ENCODE assay signal across 37 cellular contexts in the genomic region with DNA sequence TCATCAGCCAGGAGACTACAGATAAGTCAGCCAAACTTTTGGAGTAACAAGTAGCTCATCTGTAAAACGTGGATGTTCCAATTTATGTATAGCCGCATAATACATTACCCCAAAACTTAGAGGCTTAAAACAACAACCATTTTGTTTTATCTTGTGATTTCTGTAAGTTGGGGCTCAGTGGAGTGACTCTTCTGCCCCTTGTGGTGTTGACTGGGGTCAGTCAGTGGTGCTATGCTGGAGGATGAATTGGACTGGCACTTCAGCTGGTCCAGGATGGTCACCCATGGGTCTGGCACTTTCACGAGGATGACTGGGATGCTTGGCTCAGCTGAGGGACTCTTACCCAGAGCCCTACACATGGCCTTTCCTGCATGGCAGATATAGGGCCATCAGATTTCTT.
A peak's percentile ranks its signal among the peaks of the same experiment; 100 is the strongest.
DNase-seq lines count a peak whose midpoint lies in the region; ATAC-seq, FAIRE-seq and TF ChIP-seq lines count a peak whose summit lies in the region.
"Had no signal": no experiment of that assay in that cellular context is flagged by ENCODE, and none has a peak within 500 bp of the region (broad histone marks: within the 10 kb centered on the region; RNA-seq: fewer than 3 reads in every experiment).

No MANE protein-coding gene starts in this region.

- H3K27me3 ChIP-seq in HepG2 (ENCODE audit: control insufficient read depth in 1 of 2, insufficient read depth in 2 of 2, low read length in 2 of 2) (no peaks in the 10 kb centered on the region), right lobe of liver (no peaks in the 10 kb centered on the region), GM23338 (ENCODE audit: insufficient read depth) (no peaks in the 10 kb centered on the region), Loucy (ENCODE audit: insufficient read depth, low read length, poor library complexity, severe bottlenecking) (no peaks in the 10 kb centered on the region), endodermal cell (ENCODE audit: control insufficient read depth, insufficient read depth, low read length, poor library complexity, severe bottlenecking) (peaks cover 10% of the 10 kb centered on the region), left lung (no peaks in the 10 kb centered on the region)
- H3K27me3 ChIP-seq: BE2C; BLaER1; BLaER1 treated with 17β-estradiol and CSF1 and Interleukin-3, amounts not matched to agents 10 nM and 100 nM had no signal

- no peaks in the 10 kb centered on the region for H3K4me1 ChIP-seq in HepG2 (ENCODE audit: insufficient read depth, low read length)
- H3K4me1 ChIP-seq in right lobe of liver = no peaks in the 10 kb centered on the region
- peaks cover 22% of the 10 kb centered on the region for H3K4me1 ChIP-seq in GM23338 (ENCODE audit: insufficient read depth)
- no peaks in the 10 kb centered on the region for H3K4me1 ChIP-seq in Loucy (ENCODE audit: insufficient read depth, low read length, poor library complexity, severe bottlenecking)
- H3K4me1 ChIP-seq in endodermal cell (ENCODE audit: control insufficient read depth, insufficient read depth, low read length) = no peaks in the 10 kb centered on the region
- H3K4me1 ChIP-seq in left lung = no peaks in the 10 kb centered on the region
- H3K4me1 ChIP-seq: A549; BE2C; BLaER1; BLaER1 treated with 17β-estradiol and CSF1 and Interleukin-3, amounts not matched to agents 10 nM and 100 nM; Caco-2 had no signal

- peaks cover 6% of the 10 kb centered on the region for H3K9me2 ChIP-seq in GM23338 (ENCODE audit: insufficient read depth)
- H3K9me2 ChIP-seq in Loucy (replicated peaks; ENCODE audit: low read depth, low read length) = no peaks in the 10 kb centered on the region

- H3K4me3 ChIP-seq in HepG2 (replicated peaks in 1 of 3; ENCODE audit: insufficient read depth in 1 of 3, low read depth in 2 of 3, low read length in 3 of 3) (no peak overlapping the region), right lobe of liver (no peak overlapping the region), GM23338 (no peak overlapping the region), Loucy (ENCODE audit: low read length, poor library complexity, severe bottlenecking) (no peak overlapping the region), endodermal cell (ENCODE audit: low read length) (no peak overlapping the region), left lung (no peak overlapping the region)
- H3K4me3 ChIP-seq: A549; BLaER1; BLaER1 treated with 17β-estradiol and CSF1 and Interleukin-3, amounts not matched to agents 10 nM and 100 nM had no signal

- no peak for FAIRE-seq in HepG2 (lab: Jason Lieb, UNC)
- FAIRE-seq: A204.1, A549, D721Med had no signal

- no peaks in the 10 kb centered on the region for H3K79me2 ChIP-seq in HepG2 (ENCODE audit: insufficient read depth, low read length)
- no peaks in the 10 kb centered on the region for H3K79me2 ChIP-seq in GM23338 (replicated peaks; ENCODE audit: insufficient read depth)
- no peaks in the 10 kb centered on the region for H3K79me2 ChIP-seq in Loucy (ENCODE audit: insufficient read depth, low read length)

- H2AFZ ChIP-seq in HepG2 (ENCODE audit: low read length) (no peak overlapping the region), GM23338 (no peak overlapping the region), Loucy (ENCODE audit: low read length) (no peak overlapping the region)

- POLR2A ChIA-PET in HepG2 (lab: Yijun Ruan, JAX) = no interaction called here

- no peak for TF ChIP-seq POLR2A in HepG2 (IDR thresholded peaks at IDR 0.05; ENCODE audit: insufficient read depth in 1 of 2, low read depth in 2 of 2, low read length in 2 of 2)
- no peak for TF ChIP-seq POLR2A in right lobe of liver (IDR thresholded peaks at IDR 0.05)

- peaks cover 8% of the 10 kb centered on the region; the same call in 2 of the 3 replicates for H3K36me3 Mint-ChIP-seq in GM23338 (ENCODE audit: low read depth)
- peaks cover 2% of the 10 kb centered on the region for H3K36me3 Mint-ChIP-seq in endodermal cell (ENCODE audit: low read depth)
- H3K36me3 Mint-ChIP-seq: CD14-positive monocyte had no signal

- peaks cover 2% of the 10 kb centered on the region for H3K27me3 Mint-ChIP-seq in GM23338 (ENCODE audit: insufficient read depth, low read depth, poor library complexity)
- H3K27me3 Mint-ChIP-seq in endodermal cell (ENCODE audit: insufficient read depth) = peaks cover 18% of the 10 kb centered on the region
- H3K27me3 Mint-ChIP-seq: B cell; CD4-positive, alpha-beta memory T cell; CD4-positive, alpha-beta T cell; CD4-positive, CD25-positive, alpha-beta regulatory T cell; CD8-positive, alpha-beta memory T cell had no signal

- H3F3A ChIP-seq in GM23338 (replicated peaks; ENCODE audit: low read depth) = no peaks in the 10 kb centered on the region
- no peaks in the 10 kb centered on the region for H3F3A ChIP-seq in Loucy (ENCODE audit: low read depth)

- H3K9ac ChIP-seq in HepG2 (ENCODE audit: insufficient read depth, low read depth, low read length) = no peak overlapping the region
- H3K9ac ChIP-seq in Loucy (ENCODE audit: low read depth, low read length, poor library complexity, severe bottlenecking) = no peak overlapping the region
- H3K9ac ChIP-seq in endodermal cell (ENCODE audit: extremely low read depth, low read length, poor library complexity, severe bottlenecking) = no peak overlapping the region
- H3K9ac ChIP-seq: BLaER1; BLaER1 treated with 17β-estradiol and CSF1 and Interleukin-3, amounts not matched to agents 10 nM and 100 nM had no signal

- CTCF ChIA-PET in HepG2 (lab: Yijun Ruan, JAX; ENCODE audit: low intra/inter-chr PET ratio, low total read pairs) = no interaction called here

- no TSS peak for BruUV-seq in HepG2 (replicated peaks; lab: Mats Ljungman, UMichigan)

- no peak overlapping the region for H3K4me3 Mint-ChIP-seq in GM23338
- no peak overlapping the region for H3K4me3 Mint-ChIP-seq in endodermal cell
- H3K4me3 Mint-ChIP-seq: B cell; CD14-positive monocyte; CD4-positive, alpha-beta memory T cell; CD4-positive, alpha-beta T cell; CD4-positive, CD25-positive, alpha-beta regulatory T cell; CD8-positive, alpha-beta memory T cell; CD8-positive, alpha-beta T cell had no signal

- H4K20me1 ChIP-seq in HepG2 (ENCODE audit: insufficient read depth, low read length) (no peaks in the 10 kb centered on the region), GM23338 (replicated peaks; ENCODE audit: insufficient read depth) (no peaks in the 10 kb centered on the region), Loucy (ENCODE audit: insufficient read depth, low read length, poor library complexity, severe bottlenecking) (no peaks in the 10 kb centered on the region)
- H4K20me1 ChIP-seq: BLaER1; BLaER1 treated with 17β-estradiol and CSF1 and Interleukin-3, amounts not matched to agents 10 nM and 100 nM had no signal

- H3K9me3 ChIP-seq in HepG2 (ENCODE audit: low read length) (no peaks in the 10 kb centered on the region), right lobe of liver (no peaks in the 10 kb centered on the region), Loucy (ENCODE audit: insufficient read depth, low read depth, low read length) (no peaks in the 10 kb centered on the region), endodermal cell (ENCODE audit: control insufficient read depth, low read length) (no peaks in the 10 kb centered on the region), left lung (no peaks in the 10 kb centered on the region)
- H3K9me3 ChIP-seq: A549; BE2C; BLaER1; BLaER1 treated with 17β-estradiol and CSF1 and Interleukin-3, amounts not matched to agents 10 nM and 100 nM; Caco-2 had no signal

- no peak overlapping the region for H3K27ac ChIP-seq in HepG2 (ENCODE audit: extremely low read length, insufficient read depth, low read length)
- no peak overlapping the region for H3K27ac ChIP-seq in right lobe of liver
- no peak overlapping the region for H3K27ac ChIP-seq in GM23338 (ENCODE audit: low read depth)
- no peak overlapping the region for H3K27ac ChIP-seq in endodermal cell (ENCODE audit: low read depth, low read length)
- no peak overlapping the region for H3K27ac ChIP-seq in left lung
- H3K27ac ChIP-seq: 22Rv1; A549; BLaER1; BLaER1 treated with 17β-estradiol and CSF1 and Interleukin-3, amounts not matched to agents 10 nM and 100 nM; C4-2B had no signal

- H3K4me1 Mint-ChIP-seq in GM23338 (peaks cover 19% of the 10 kb centered on the region), endodermal cell (no peaks in the 10 kb centered on the region)
- H3K4me1 Mint-ChIP-seq: B cell; CD14-positive monocyte; CD4-positive, alpha-beta memory T cell; CD4-positive, CD25-positive, alpha-beta regulatory T cell; CD8-positive, alpha-beta memory T cell had no signal

- no peak for ATAC-seq in HepG2
- ATAC-seq in right lobe of liver = no peak
- no peak for ATAC-seq in GM23338
- no peak for ATAC-seq in left lung
- ATAC-seq: A549; CD8-positive, alpha-beta T cell had no signal

- no peak for TF ChIP-seq EP300 in HepG2 (IDR thresholded peaks at IDR 0.05; ENCODE audit: low read depth in 2 of 2, low read length in 2 of 2)
- TF ChIP-seq EP300 in HepG2 (CRISPR knock-in tag; IDR thresholded peaks at IDR 0.05; ENCODE audit: borderline replicate concordance) = no peak

- 90% methylated on average over 3 of the region's 3 CpGs for WGBS in HepG2 (ENCODE audit: low lambda C conversion rate)
- WGBS in right lobe of liver (ENCODE audit: insufficient coverage, low coverage, low lambda C conversion rate, missing lambda C conversion rate) = 100% methylated on average over 1 of the region's 3 CpGs
- WGBS in endodermal cell (ENCODE audit: insufficient coverage in 1 of 2, insufficient read length in 1 of 2), 2 experiments = 90 to 100% methylated on average over 2 to 3 of the region's 3 CpGs

- in situ Hi-C loops in HepG2 (cut with HindIII; ENCODE audit: extremely low pct_ligation_motif_present, low pct_unique_long_range_greater_than_20kb) = no loop called here

- DNase-seq in HepG2 (ENCODE audit: low spot score) (no peak), right lobe of liver (no peak), GM23338 (ENCODE audit: low spot score) (no peak), endodermal cell (no peak), left lung (no peak), NK-92 (lab: John Stamatoyannopoulos, UW; ENCODE audit: unreplicated experiment) (no peak), KG1 (lab: John Stamatoyannopoulos, UW) (no peak)
- DNase-seq: 8988T; ACHN; AML-193; BE2C; C1 segment of cervical spinal cord; Caco-2; Calu3; CD4-positive, alpha-beta memory T cell; CD4-positive, alpha-beta T cell; CD4-positive, CD25-positive, alpha-beta regulatory T cell; CD8-positive, alpha-beta memory T cell; CD8-positive, alpha-beta T cell; COR-L47; DMS 273 treated with DMSO at 0.1 percent for 48 hours; DMS153; DMS53; DMS79; DMS79 treated with DMSO at 0.1 percent for 48 hours; DND-41; EL had no signal

- TF ChIP-seq RAD21 in HepG2 (CRISPR knock-in tag; IDR thresholded peaks at IDR 0.05) = no peak

- H3K4me2 ChIP-seq in HepG2 (ENCODE audit: low read depth, low read length) (no peak overlapping the region), GM23338 (no peak overlapping the region), Loucy (ENCODE audit: low read depth, low read length, poor library complexity, severe bottlenecking) (no peak overlapping the region)
- H3K4me2 ChIP-seq: A549; BLaER1; BLaER1 treated with 17β-estradiol and CSF1 and Interleukin-3, amounts not matched to agents 10 nM and 100 nM had no signal

- no peaks in the 10 kb centered on the region for H3K36me3 ChIP-seq in HepG2 (replicated peaks in 1 of 2; ENCODE audit: control insufficient read depth in 1 of 2, insufficient read depth in 2 of 2, low read length in 2 of 2)
- H3K36me3 ChIP-seq in right lobe of liver = no peaks in the 10 kb centered on the region
- H3K36me3 ChIP-seq in GM23338 (ENCODE audit: insufficient read depth) = no peaks in the 10 kb centered on the region
- no peaks in the 10 kb centered on the region for H3K36me3 ChIP-seq in Loucy (ENCODE audit: insufficient read depth, low read length)
- no peaks in the 10 kb centered on the region for H3K36me3 ChIP-seq in endodermal cell (ENCODE audit: control insufficient read depth, insufficient read depth, low read length)
- H3K36me3 ChIP-seq in left lung = no peaks in the 10 kb centered on the region
- H3K36me3 ChIP-seq: BE2C; BLaER1; BLaER1 treated with 17β-estradiol and CSF1 and Interleukin-3, amounts not matched to agents 10 nM and 100 nM had no signal

- H3K9me3 Mint-ChIP-seq in GM23338 = no peaks in the 10 kb centered on the region
- H3K9me3 Mint-ChIP-seq in endodermal cell = no peaks in the 10 kb centered on the region
- H3K9me3 Mint-ChIP-seq: CD4-positive, alpha-beta T cell; CD8-positive, alpha-beta memory T cell; CD8-positive, alpha-beta T cell had no signal

- intact Hi-C loops in HepG2 (cut with micrococcal nuclease; ENCODE audit: unreplicated experiment) = no loop called here
- intact Hi-C loops in right lobe of liver (cut with DNase I) = no loop called here
- intact Hi-C loops in left lung (cut with DNase I) = no loop called here

- H3K27ac Mint-ChIP-seq in GM23338 (no peak overlapping the region), endodermal cell (no peak overlapping the region)
- H3K27ac Mint-ChIP-seq: B cell; CD14-positive monocyte; CD4-positive, alpha-beta memory T cell; CD4-positive, alpha-beta T cell; CD4-positive, CD25-positive, alpha-beta regulatory T cell; CD8-positive, alpha-beta memory T cell; CD8-positive, alpha-beta T cell had no signal

- TF ChIP-seq CTCF in HepG2 (CRISPR knock-in tag; IDR thresholded peaks at IDR 0.05) (no peak), right lobe of liver (IDR thresholded peaks at IDR 0.05) (no peak), GM23338 (conservative IDR thresholded peaks at IDR 0.05; ENCODE audit: low read depth in 2 of 2) (no peak), Loucy (conservative IDR thresholded peaks at IDR 0.05; ENCODE audit: low read length) (0 out of 2 replicates have a peak, but pooled peaks have one; percentile 10), endodermal cell (conservative IDR thresholded peaks at IDR 0.05) (peak; percentile 23), left lung (IDR thresholded peaks at IDR 0.05) (no peak)

Comparison
In these comparisons a context has a peak if more than half of its experiments do, and no peak if none do; other contexts are left out.
1. CTCF ChIP-seq: peak in Loucy (single experiment) and endodermal cell (single experiment); none in HepG2 (single experiment), right lobe of liver (0 of 4), GM23338 (0 of 2) and left lung (0 of 2).